20 cellular contexts compared by ENCODE assay signal in genomic region chr7:46741181-46741580, GRCh38.
"Had no signal": no experiment of that assay in that cellular context is flagged by ENCODE, and none has a peak within 500 bp of the region (broad histone marks: within the 10 kb centered on the region; RNA-seq: fewer than 3 reads in every experiment).

No MANE protein-coding gene starts in this region.

- H3K4me3 ChIP-seq: SJSA1, SK-N-MC had no signal

- ATAC-seq: Panc1 had no signal

- H3K27me3 ChIP-seq: SJSA1 had no signal

- H3K27ac ChIP-seq: RWPE1, SJSA1, SK-N-MC had no signal

- DNase-seq: Karpas-422, KG1, MM.1S, NCI-H1092 treated with DMSO at 0.1 percent for 48 hours, NCI-H1436, NCI-H187, NCI-H2029, NCI-H2081 treated with DMSO at 0.1 percent for 48 hours, NCI-H2171, NCI-H226, NCI-H446, NCI-H510A, NCI-H524 treated with DMSO at 0.1 percent for 48 hours, NCI-H69, NCI-H774, SIG-M5 had no signal

- H3K9me3 ChIP-seq: SJSA1 had no signal

- H3K36me3 ChIP-seq: SJSA1 had no signal
